Comparison of ENCODE assay signal across 11 cellular contexts in genomic region chr16:49620868-49621239, GRCh38.
A peak's percentile ranks its signal among the peaks of the same experiment; 100 is the strongest.
DNase-seq lines count a peak whose midpoint lies in the region; ATAC-seq and TF ChIP-seq lines count a peak whose summit lies in the region.
"Had no signal": no experiment of that assay in that cellular context is flagged by ENCODE, and none has a peak within 500 bp of the region (broad histone marks: within the 10 kb centered on the region; RNA-seq: fewer than 3 reads in every experiment).

No MANE protein-coding gene starts in this region.

- no peak overlapping the region for H4K91ac ChIP-seq in neuronal stem cell (ENCODE audit: low read depth, low read length, poor library complexity)

- H3K23ac ChIP-seq in neuronal stem cell (ENCODE audit: low read depth, low read length, poor library complexity), result peak overlapping the region; percentile 44

- peaks cover 9% of the 10 kb centered on the region for H3K79me1 ChIP-seq in neuronal stem cell (ENCODE audit: low read depth, low read length)

- H3K4me2 ChIP-seq in fibroblast of lung (ENCODE audit: extremely low read depth, insufficient read depth, low read length) (no peak overlapping the region), neuronal stem cell (ENCODE audit: insufficient read depth, low read length, poor library complexity, severe bottlenecking) (no peak overlapping the region)

- H4K20me1 ChIP-seq in fibroblast of lung (ENCODE audit: control insufficient read depth, extremely low read depth, insufficient read depth, low read length), result no peaks in the 10 kb centered on the region

- ATAC-seq in HG03378 (IDR thresholded peaks at IDR 0.05; ENCODE audit: unreplicated experiment), result no peak
- ATAC-seq in GM19455 (IDR thresholded peaks at IDR 0.05; ENCODE audit: unreplicated experiment), result no peak

- H3K27me3 ChIP-seq in SJCRH30 (no peaks in the 10 kb centered on the region), fibroblast of lung (ENCODE audit: control insufficient read depth, insufficient read depth, low read length) (no peaks in the 10 kb centered on the region), neuronal stem cell (ENCODE audit: control insufficient read depth in 3 of 3, insufficient read depth in 3 of 3, low read depth in 1 of 3, low read length in 3 of 3) (no peaks in the 10 kb centered on the region)

- no peaks in the 10 kb centered on the region for H3K36me3 ChIP-seq in SJCRH30
- H3K36me3 ChIP-seq in fibroblast of lung (ENCODE audit: control insufficient read depth, insufficient read depth, low read length), result no peaks in the 10 kb centered on the region
- peaks cover 9 to 50% of the 10 kb centered on the region in 2 donors for H3K36me3 ChIP-seq in neuronal stem cell (replicated peaks in 1 of 2; ENCODE audit: control insufficient read depth in 2 of 2, insufficient read depth in 2 of 2, low read length in 2 of 2)

- no peak overlapping the region for H3K4ac ChIP-seq in neuronal stem cell (ENCODE audit: low read length)

- TF ChIP-seq CTCF in fibroblast of lung (conservative IDR thresholded peaks at IDR 0.05 in 1 of 2, IDR thresholded peaks at IDR 0.05 in 1 of 2; ENCODE audit: low read depth in 1 of 2, low read length in 2 of 2), result no peak

- H3K9me3 ChIP-seq in SJCRH30 (replicated peaks) (no peaks in the 10 kb centered on the region), fibroblast of lung (ENCODE audit: control insufficient read depth, insufficient read depth, low read depth, low read length) (no peaks in the 10 kb centered on the region), neuronal stem cell (replicated peaks in 1 of 2; ENCODE audit: control insufficient read depth in 2 of 2, insufficient read depth in 1 of 2, low read depth in 1 of 2, low read length in 2 of 2) (peaks cover 0 to 2% of the 10 kb centered on the region in 2 donors)
- H3K9me3 ChIP-seq: mucosa of descending colon had no signal

- no peak overlapping the region for H2AFZ ChIP-seq in fibroblast of lung (ENCODE audit: low read length)
- no peak overlapping the region for H2AFZ ChIP-seq in neuronal stem cell (ENCODE audit: low read length)

- H3K14ac ChIP-seq in neuronal stem cell (ENCODE audit: low read length), result no peak overlapping the region

- WGBS in neuronal stem cell (ENCODE audit: extremely low coverage in 2 of 2, insufficient read length in 2 of 2, insufficient replicate concordance in 1 of 2), 2 donors, result no CpG with 5 or more reads among the region's 6 CpGs

- H3K27ac ChIP-seq in SJCRH30 (peak overlapping the region; percentile 64), fibroblast of lung (ENCODE audit: insufficient read depth, low read length) (no peak overlapping the region), neuronal stem cell (replicated peaks; ENCODE audit: low read length) (no peak overlapping the region)

- H3K18ac ChIP-seq in neuronal stem cell (ENCODE audit: low read length), result peak overlapping the region; percentile 61

- H2BK12ac ChIP-seq in neuronal stem cell (ENCODE audit: low read length), result no peak overlapping the region

- no peak overlapping the region for H2BK15ac ChIP-seq in neuronal stem cell (ENCODE audit: low read length)

- H3K79me2 ChIP-seq in fibroblast of lung (ENCODE audit: control insufficient read depth, insufficient read depth, low read length), result no peaks in the 10 kb centered on the region

- H2BK120ac ChIP-seq in neuronal stem cell (ENCODE audit: low read depth, low read length), result no peak overlapping the region

- H4K8ac ChIP-seq in neuronal stem cell (ENCODE audit: low read depth, low read length), result no peak overlapping the region

- DNase-seq in SJCRH30 (no peak), fibroblast of lung (ENCODE audit: low read depth in 2 of 2) (no peak), neuronal stem cell (ENCODE audit: low spot score) (no peak), ureter (ENCODE audit: low spot score) (peak; percentile 41), middle frontal gyrus (ENCODE audit: extremely low spot score, low spot score) (no peak)
- DNase-seq: activated naive CD8-positive, alpha-beta T cell treated with anti-CD3 and anti-CD28 coated beads, Interleukin-2, amount 10 ng/mL, durations not matched to agents 7 days and 5 days; effector CD4-positive, alpha-beta T cell; stimulated activated CD4-positive, alpha-beta T cell treated with anti-CD3 and anti-CD28 coated beads, Interleukin-15, amount 100 ng/mL, for 24 hours had no signal

- H3K4me1 ChIP-seq in SJCRH30, result peaks cover 17% of the 10 kb centered on the region
- H3K4me1 ChIP-seq in fibroblast of lung (ENCODE audit: control insufficient read depth, extremely low read depth, insufficient read depth, low read length), result peaks cover 8% of the 10 kb centered on the region
- H3K4me1 ChIP-seq in neuronal stem cell (ENCODE audit: control insufficient read depth in 2 of 2, insufficient read depth in 1 of 2, low read depth in 1 of 2, low read length in 2 of 2), result peaks cover 8 to 18% of the 10 kb centered on the region in 2 donors

- H2BK5ac ChIP-seq in neuronal stem cell (ENCODE audit: low read length), result no peak overlapping the region

- no peak overlapping the region for H3K4me3 ChIP-seq in SJCRH30
- no peak overlapping the region for H3K4me3 ChIP-seq in fibroblast of lung (replicated peaks in 1 of 4; ENCODE audit: control extremely low read depth in 1 of 4, insufficient read depth in 1 of 4, low read depth in 3 of 4, low read length in 4 of 4)
- H3K4me3 ChIP-seq in neuronal stem cell (ENCODE audit: low read length in 2 of 2), result no peak overlapping the region
- H3K4me3 ChIP-seq: mucosa of descending colon had no signal

- H2AK5ac ChIP-seq in neuronal stem cell (ENCODE audit: low read depth, low read length), result no peak overlapping the region

- H3K9ac ChIP-seq in fibroblast of lung (ENCODE audit: insufficient read depth, low read length) (peak overlapping the region; percentile 20), neuronal stem cell (ENCODE audit: low read depth, low read length, poor library complexity) (no peak overlapping the region)
